ENCODE assay signal across 27 cellular contexts in genomic region chr13:79725841-79726240, GRCh38.
"Had no signal": no experiment of that assay in that cellular context is flagged by ENCODE, and none has a peak within 500 bp of the region (broad histone marks: within the 10 kb centered on the region; RNA-seq: fewer than 3 reads in every experiment).

No MANE protein-coding gene starts in this region.

- H3K4me1 ChIP-seq: adrenal gland, neural progenitor cell had no signal

- H3K27ac ChIP-seq: adrenal gland, neural progenitor cell, right atrium auricular region, thoracic aorta had no signal

- DNase-seq: activated CD4-positive, CD25-positive, alpha-beta regulatory T cell; activated naive CD4-positive, alpha-beta T cell; activated T-cell treated with anti-CD3 and anti-CD28 coated beads for 4 hours; adrenal gland; aorta; body of pancreas; dorsolateral prefrontal cortex; effector memory CD4-positive, alpha-beta T cell; erythroblast; foreskin melanocyte; left ventricle myocardium inferior; naive thymus-derived CD8-positive, alpha-beta T cell; occipital lobe; stimulated activated CD4-positive, alpha-beta T cell treated with anti-CD3 and anti-CD28 coated beads, Interleukin-12 subunit alpha, Interleukin-12 subunit beta, amount 100 ng/mL, for 4 hours; stimulated activated CD4-positive, alpha-beta T cell treated with anti-CD3 and anti-CD28 coated beads, Interleukin-4, amount 100 ng/mL, for 1 hour; stimulated activated naive CD8-positive, alpha-beta T cell treated with anti-CD3 and anti-CD28 coated beads, Interleukin-15, Interleukin-2, amounts not matched to agents 100 U/mL and 50 U/mL, for 24 hours; trophoblast cell had no signal

- H3K4me3 Mint-ChIP-seq: activated CD4-positive, alpha-beta T cell treated with anti-CD3 and anti-CD28 coated beads for 36 hours; activated naive CD8-positive, alpha-beta T cell; activated T-cell treated with anti-CD3 and anti-CD28 coated beads, Interleukin-2, amount 50 U/mL, for 72 hours; naive thymus-derived CD8-positive, alpha-beta T cell; neural progenitor cell had no signal

- H3K27me3 ChIP-seq: adrenal gland, body of pancreas, dorsolateral prefrontal cortex, neural progenitor cell, right atrium auricular region had no signal

- H3K4me3 ChIP-seq: adrenal gland, body of pancreas, dorsolateral prefrontal cortex, left ventricle myocardium inferior, lung, neural progenitor cell, right atrium auricular region, thoracic aorta had no signal

- ATAC-seq: activated CD4-positive, alpha-beta T cell treated with anti-CD3 and anti-CD28 coated beads for 36 hours; activated T-cell treated with anti-CD3 and anti-CD28 coated beads, Interleukin-2, amount 50 U/mL, for 72 hours; body of pancreas; naive thymus-derived CD8-positive, alpha-beta T cell; stimulated activated naive CD8-positive, alpha-beta T cell treated with anti-CD3 and anti-CD28 coated beads, Interleukin-15, Interleukin-2, amounts not matched to agents 100 U/mL and 50 U/mL, for 24 hours had no signal

- FAIRE-seq: colon, islet of Langerhans, urothelium cell line had no signal

- H3K36me3 Mint-ChIP-seq: activated naive CD8-positive, alpha-beta T cell; naive thymus-derived CD8-positive, alpha-beta T cell had no signal

- H3K9me3 ChIP-seq: adrenal gland, body of pancreas, right atrium auricular region, thoracic aorta had no signal

- H3K4me1 Mint-ChIP-seq: activated CD4-positive, alpha-beta T cell treated with anti-CD3 and anti-CD28 coated beads for 36 hours; naive thymus-derived CD8-positive, alpha-beta T cell had no signal

- H3K36me3 ChIP-seq: adrenal gland, left ventricle myocardium inferior, neural progenitor cell, right atrium auricular region, thoracic aorta had no signal

- H3K9ac ChIP-seq: neural progenitor cell had no signal

- H2AFZ ChIP-seq: neural progenitor cell had no signal

- H3K27me3 Mint-ChIP-seq: activated CD4-positive, alpha-beta T cell treated with anti-CD3 and anti-CD28 coated beads for 36 hours; activated naive CD8-positive, alpha-beta T cell had no signal

- H3K27ac Mint-ChIP-seq: activated CD4-positive, alpha-beta T cell treated with anti-CD3 and anti-CD28 coated beads for 36 hours; activated naive CD8-positive, alpha-beta T cell; activated T-cell treated with anti-CD3 and anti-CD28 coated beads, Interleukin-2, amount 50 U/mL, for 72 hours; naive thymus-derived CD8-positive, alpha-beta T cell; neural progenitor cell had no signal

- H3K4me2 ChIP-seq: neural progenitor cell had no signal
